ENCODE assay signal across 8 cellular contexts in genomic region chr6:167774881-167775280, GRCh38.
"Had no signal": no experiment of that assay in that cellular context is flagged by ENCODE, and none has a peak within 500 bp of the region (broad histone marks: within the 10 kb centered on the region; RNA-seq: fewer than 3 reads in every experiment).

No MANE protein-coding gene starts in this region.

- H3K4me3 ChIP-seq: GM12878 had no signal

- DNase-seq: GDM1, GF-D8 had no signal

- ATAC-seq: GM12878 had no signal

- FAIRE-seq: G401.6, GM12878, GM12891, GM12892, GM18507, GM19239 had no signal
